In genomic region chr10:1300218-1300617, GRCh38 we compare ENCODE assay signal across 27 cellular contexts.
"Had no signal": no experiment of that assay in that cellular context is flagged by ENCODE, and none has a peak within 500 bp of the region (broad histone marks: within the 10 kb centered on the region; RNA-seq: fewer than 3 reads in every experiment).

No MANE protein-coding gene starts in this region.

- H3K27ac ChIP-seq: brain microvascular endothelial cell, coronary artery, esophagus muscularis mucosa, gastroesophageal sphincter had no signal

- H3K27ac Mint-ChIP-seq: activated CD4-positive, alpha-beta memory T cell treated with anti-CD3 and anti-CD28 coated beads for 36 hours; activated CD4-positive, alpha-beta T cell treated with anti-CD3 and anti-CD28 coated beads for 36 hours; activated CD4-positive, alpha-beta T cell treated with anti-CD3 and anti-CD28 coated beads, Interleukin-2, amount 10 ng/mL, durations not matched to agents 24 days and 14 days; activated naive CD4-positive, alpha-beta T cell treated with anti-CD3 and anti-CD28 coated beads, Interleukin-2, amount 10 ng/mL, durations not matched to agents 7 days and 5 days; activated naive CD8-positive, alpha-beta T cell; activated T-helper 17 cell treated with anti-CD3 and anti-CD28 coated beads, Interleukin-2, amount 50 U/mL, for 72 hours; dendritic cell treated with granulocyte-macrophage colony-stimulating factor and Interleukin-4, amounts not matched to agents 40 ng/mL and 50 ng/mL, for 4 days; endodermal cell had no signal

- H3K4me1 Mint-ChIP-seq: activated CD4-positive, alpha-beta T cell treated with anti-CD3 and anti-CD28 coated beads, Interleukin-2, amount 10 ng/mL, durations not matched to agents 24 days and 14 days; activated naive CD4-positive, alpha-beta T cell treated with anti-CD3 and anti-CD28 coated beads, Interleukin-2, amount 10 ng/mL, durations not matched to agents 7 days and 5 days; central memory CD8-positive, alpha-beta T cell had no signal

- H3K4me3 Mint-ChIP-seq: activated CD4-positive, alpha-beta memory T cell treated with anti-CD3 and anti-CD28 coated beads for 36 hours; activated CD4-positive, alpha-beta T cell treated with anti-CD3 and anti-CD28 coated beads for 36 hours; activated CD4-positive, alpha-beta T cell treated with anti-CD3 and anti-CD28 coated beads, Interleukin-2, amount 10 ng/mL, durations not matched to agents 24 days and 14 days; activated naive CD4-positive, alpha-beta T cell treated with anti-CD3 and anti-CD28 coated beads, Interleukin-2, amount 10 ng/mL, durations not matched to agents 7 days and 5 days; activated naive CD8-positive, alpha-beta T cell; activated T-cell treated with anti-CD3 and anti-CD28 coated beads, Interleukin-2, amount 50 U/mL, for 4 hours; activated T-helper 17 cell treated with anti-CD3 and anti-CD28 coated beads, Interleukin-2, amount 50 U/mL, for 72 hours; central memory CD8-positive, alpha-beta T cell; dendritic cell treated with granulocyte-macrophage colony-stimulating factor and Interleukin-4, amounts not matched to agents 40 ng/mL and 50 ng/mL, for 4 days; endodermal cell had no signal

- FAIRE-seq: astrocyte, bronchial epithelial cell had no signal

- H3K9me3 ChIP-seq: gastroesophageal sphincter had no signal

- H3K36me3 Mint-ChIP-seq: activated CD4-positive, alpha-beta memory T cell treated with anti-CD3 and anti-CD28 coated beads for 36 hours; activated naive CD4-positive, alpha-beta T cell treated with anti-CD3 and anti-CD28 coated beads, Interleukin-2, amount 10 ng/mL, durations not matched to agents 7 days and 5 days; activated naive CD8-positive, alpha-beta T cell had no signal

- H3K9me3 Mint-ChIP-seq: activated CD4-positive, alpha-beta memory T cell treated with anti-CD3 and anti-CD28 coated beads for 36 hours; activated CD4-positive, alpha-beta T cell treated with anti-CD3 and anti-CD28 coated beads, Interleukin-2, amount 10 ng/mL, durations not matched to agents 24 days and 14 days; activated naive CD4-positive, alpha-beta T cell treated with anti-CD3 and anti-CD28 coated beads, Interleukin-2, amount 10 ng/mL, durations not matched to agents 7 days and 5 days; activated T-cell treated with anti-CD3 and anti-CD28 coated beads, Interleukin-2, amount 50 U/mL, for 4 hours; activated T-helper 17 cell treated with anti-CD3 and anti-CD28 coated beads, Interleukin-2, amount 50 U/mL, for 72 hours; central memory CD8-positive, alpha-beta T cell; dendritic cell treated with granulocyte-macrophage colony-stimulating factor and Interleukin-4, amounts not matched to agents 40 ng/mL and 50 ng/mL, for 4 days had no signal

- H3K4me1 ChIP-seq: esophagus muscularis mucosa, gastroesophageal sphincter had no signal

- H3K36me3 ChIP-seq: brain microvascular endothelial cell, esophagus muscularis mucosa, gastroesophageal sphincter had no signal

- H3K27me3 ChIP-seq: brain microvascular endothelial cell had no signal

- ATAC-seq: activated CD4-positive, alpha-beta T cell treated with anti-CD3 and anti-CD28 coated beads for 36 hours; activated T-cell treated with anti-CD3 and anti-CD28 coated beads, Interleukin-2, amount 50 U/mL, for 4 hours; activated T-helper 17 cell treated with anti-CD3 and anti-CD28 coated beads, Interleukin-2, amount 50 U/mL, for 72 hours; gastroesophageal sphincter had no signal

- DNase-seq: activated CD4-positive, alpha-beta memory T cell treated with anti-CD3 and anti-CD28 coated beads for 36 hours; activated CD4-positive, alpha-beta T cell treated with anti-CD3 and anti-CD28 coated beads for 36 hours; activated CD4-positive, alpha-beta T cell treated with anti-CD3 and anti-CD28 coated beads, Interleukin-2, amount 10 ng/mL, durations not matched to agents 24 days and 14 days; activated CD4-positive, CD25-positive, alpha-beta regulatory T cell; activated CD4-positive, CD25-positive, alpha-beta regulatory T cell treated with anti-CD3 and anti-CD28 coated beads, Interleukin-2, amount 50 U/mL, for 72 hours; activated CD8-positive, alpha-beta memory T cell treated with anti-CD3 and anti-CD28 coated beads for 24 hours; activated effector memory CD4-positive, alpha-beta T cell treated with Interleukin-2 at 50 U/mL for 16 hours; activated naive CD4-positive, alpha-beta T cell treated with anti-CD3 and anti-CD28 coated beads, Interleukin-2, amount 10 ng/mL, durations not matched to agents 7 days and 5 days; activated T-cell treated with anti-CD3 and anti-CD28 coated beads, Interleukin-2, amount 50 U/mL, for 4 hours; amniotic stem cell; anterior cingulate cortex; brain microvascular endothelial cell; effector memory CD4-positive, alpha-beta T cell; endodermal cell; erythroblast; foreskin melanocyte; T-helper 2 cell had no signal

- H3K4me3 ChIP-seq: coronary artery, dorsolateral prefrontal cortex, esophagus muscularis mucosa, gastroesophageal sphincter had no signal
